In the genomic region with DNA sequence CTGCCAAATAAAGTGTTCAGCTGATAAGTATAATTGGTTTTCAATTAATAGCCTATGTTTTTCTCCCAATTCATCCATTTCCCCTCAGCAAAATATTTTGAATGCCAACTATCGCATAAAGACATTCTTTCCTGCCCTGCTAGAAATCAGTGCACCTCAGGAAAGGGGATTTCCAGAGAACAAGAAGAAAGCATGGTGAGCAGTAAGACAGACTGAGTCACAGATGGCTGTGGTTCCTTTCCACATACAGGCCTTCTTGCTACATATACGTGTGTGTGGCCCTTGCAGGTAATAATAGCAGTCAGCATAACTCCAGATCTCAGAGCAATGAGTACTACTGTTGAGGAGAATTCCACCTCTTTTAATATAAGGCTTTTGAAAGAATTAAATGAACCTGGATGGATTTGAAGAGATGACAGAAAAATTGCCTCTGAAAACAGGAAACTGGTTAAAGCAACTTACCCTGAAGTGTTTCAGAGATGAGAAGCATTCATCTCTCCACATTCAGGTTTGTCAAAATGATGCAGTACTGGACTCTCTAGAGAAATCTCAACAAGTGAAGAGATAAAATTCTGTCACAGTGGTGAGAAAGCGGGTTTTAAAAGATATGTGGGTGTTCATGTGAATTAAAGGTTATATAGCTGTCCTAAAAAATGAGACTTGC, we compare ENCODE assay signal across 10 cellular contexts. TPM values are rescaled to one million over a fixed set of nuclear protein-coding genes. Genes with fewer than 3 reads are reported as not detected.
DNase-seq lines count a peak whose midpoint lies in the region; ATAC-seq and TF ChIP-seq lines count a peak whose summit lies in the region.
"Had no signal": no experiment of that assay in that cellular context is flagged by ENCODE, and none has a peak within 500 bp of the region (broad histone marks: within the 10 kb centered on the region; RNA-seq: fewer than 3 reads in every experiment).

No MANE protein-coding gene starts in this region.

- no peak overlapping the region for H3K27ac Mint-ChIP-seq in activated T-helper 1 cell treated with anti-CD3 and anti-CD28 coated beads, Interleukin-12 subunit alpha, Interleukin-12 subunit beta, Interleukin-2, Interleukin-4 antibody, amounts not matched to agents 30 ng/mL and 10 ng/mL and 1 ng/mL, durations not matched to agents 14 hours and 24 hours and 36 hours
- no peak overlapping the region for H3K27ac Mint-ChIP-seq in activated CD4-positive, alpha-beta T cell treated with anti-CD3 and anti-CD28 coated beads, Interleukin-2, amount 10 ng/mL, durations not matched to agents 24 days and 14 days
- H3K27ac Mint-ChIP-seq: memory B cell had no signal

- H3K4me1 Mint-ChIP-seq in activated T-helper 1 cell treated with anti-CD3 and anti-CD28 coated beads, Interleukin-12 subunit alpha, Interleukin-12 subunit beta, Interleukin-2, Interleukin-4 antibody, amounts not matched to agents 30 ng/mL and 10 ng/mL and 1 ng/mL, durations not matched to agents 14 hours and 24 hours and 36 hours (ENCODE audit: low read depth), result no peaks in the 10 kb centered on the region
- H3K4me1 Mint-ChIP-seq in activated CD4-positive, alpha-beta T cell treated with anti-CD3 and anti-CD28 coated beads, Interleukin-2, amount 10 ng/mL, durations not matched to agents 24 days and 14 days, result no peaks in the 10 kb centered on the region
- H3K4me1 Mint-ChIP-seq: memory B cell had no signal

- H3K36me3 Mint-ChIP-seq in activated T-helper 1 cell treated with anti-CD3 and anti-CD28 coated beads, Interleukin-12 subunit alpha, Interleukin-12 subunit beta, Interleukin-2, Interleukin-4 antibody, amounts not matched to agents 30 ng/mL and 10 ng/mL and 1 ng/mL, durations not matched to agents 14 hours and 24 hours and 36 hours (ENCODE audit: low read depth), result no peaks in the 10 kb centered on the region
- H3K36me3 Mint-ChIP-seq in activated CD4-positive, alpha-beta T cell treated with anti-CD3 and anti-CD28 coated beads, Interleukin-2, amount 10 ng/mL, durations not matched to agents 24 days and 14 days (ENCODE audit: low read depth), result no peaks in the 10 kb centered on the region
- H3K36me3 Mint-ChIP-seq: memory B cell had no signal

- ATAC-seq in HG03432 (IDR thresholded peaks at IDR 0.05; ENCODE audit: unreplicated experiment) (peak; percentile 74), GM19035 (IDR thresholded peaks at IDR 0.05; ENCODE audit: unreplicated experiment) (no peak)

- DNase-seq in AG10803 (ENCODE audit: low read depth) (peak; percentile 68), astrocyte of the hippocampus (ENCODE audit: low read depth, low spot score) (peak; percentile 85), kidney epithelial cell (ENCODE audit: low read depth) (peak; percentile 89), NCI-H1048 (lab: John Stamatoyannopoulos, UW) (no peak)
- DNase-seq in activated T-helper 1 cell treated with anti-CD3 and anti-CD28 coated beads, Interleukin-12 subunit alpha, Interleukin-12 subunit beta, Interleukin-2, Interleukin-4 antibody, amounts not matched to agents 30 ng/mL and 10 ng/mL and 1 ng/mL, durations not matched to agents 14 hours and 24 hours and 36 hours (ENCODE audit: low spot score), result no peak
- DNase-seq in activated CD4-positive, alpha-beta T cell treated with anti-CD3 and anti-CD28 coated beads, Interleukin-2, amount 10 ng/mL, durations not matched to agents 24 days and 14 days, result no peak
- DNase-seq: stimulated activated naive CD4-positive, alpha-beta T cell treated with Interleukin-2 at 50 U/mL for 16 hours had no signal

- no peaks in the 10 kb centered on the region for H3K27me3 ChIP-seq in kidney epithelial cell (ENCODE audit: control insufficient read depth, insufficient read depth, low read length)

- H3K4me3 ChIP-seq in AG10803 (ENCODE audit: low read length) (no peak overlapping the region), kidney epithelial cell (ENCODE audit: low read depth, low read length) (no peak overlapping the region)

- no peaks in the 10 kb centered on the region for H3K36me3 ChIP-seq in kidney epithelial cell (ENCODE audit: control insufficient read depth, insufficient read depth, low read length)

- H3K27me3 Mint-ChIP-seq in activated T-helper 1 cell treated with anti-CD3 and anti-CD28 coated beads, Interleukin-12 subunit alpha, Interleukin-12 subunit beta, Interleukin-2, Interleukin-4 antibody, amounts not matched to agents 30 ng/mL and 10 ng/mL and 1 ng/mL, durations not matched to agents 14 hours and 24 hours and 36 hours (ENCODE audit: insufficient read depth), result peaks cover 4% of the 10 kb centered on the region
- H3K27me3 Mint-ChIP-seq in activated CD4-positive, alpha-beta T cell treated with anti-CD3 and anti-CD28 coated beads, Interleukin-2, amount 10 ng/mL, durations not matched to agents 24 days and 14 days, result no peaks in the 10 kb centered on the region

- TF ChIP-seq CTCF in AG10803 (conservative IDR thresholded peaks at IDR 0.05; ENCODE audit: low read length) (no peak), kidney epithelial cell (IDR thresholded peaks at IDR 0.05; ENCODE audit: insufficient read depth, low read length, poor library complexity, severe bottlenecking) (no peak)

- no peak overlapping the region for H3K4me3 Mint-ChIP-seq in activated T-helper 1 cell treated with anti-CD3 and anti-CD28 coated beads, Interleukin-12 subunit alpha, Interleukin-12 subunit beta, Interleukin-2, Interleukin-4 antibody, amounts not matched to agents 30 ng/mL and 10 ng/mL and 1 ng/mL, durations not matched to agents 14 hours and 24 hours and 36 hours
- H3K4me3 Mint-ChIP-seq in activated CD4-positive, alpha-beta T cell treated with anti-CD3 and anti-CD28 coated beads, Interleukin-2, amount 10 ng/mL, durations not matched to agents 24 days and 14 days, result no peak overlapping the region
- H3K4me3 Mint-ChIP-seq: memory B cell had no signal

- H3K9me3 Mint-ChIP-seq in activated T-helper 1 cell treated with anti-CD3 and anti-CD28 coated beads, Interleukin-12 subunit alpha, Interleukin-12 subunit beta, Interleukin-2, Interleukin-4 antibody, amounts not matched to agents 30 ng/mL and 10 ng/mL and 1 ng/mL, durations not matched to agents 14 hours and 24 hours and 36 hours, result no peaks in the 10 kb centered on the region
- no peaks in the 10 kb centered on the region for H3K9me3 Mint-ChIP-seq in activated CD4-positive, alpha-beta T cell treated with anti-CD3 and anti-CD28 coated beads, Interleukin-2, amount 10 ng/mL, durations not matched to agents 24 days and 14 days
- H3K9me3 Mint-ChIP-seq: memory B cell had no signal

- intact Hi-C loops in activated T-helper 1 cell treated with anti-CD3 and anti-CD28 coated beads, Interleukin-12 subunit alpha, Interleukin-12 subunit beta, Interleukin-2, Interleukin-4 antibody, amounts not matched to agents 30 ng/mL and 10 ng/mL and 1 ng/mL, durations not matched to agents 14 hours and 24 hours and 36 hours (cut with micrococcal nuclease), result no loop called here
- intact Hi-C loops in activated CD4-positive, alpha-beta T cell treated with anti-CD3 and anti-CD28 coated beads, Interleukin-2, amount 10 ng/mL, durations not matched to agents 24 days and 14 days (cut with micrococcal nuclease), result no loop called here

RNA-seq across cellular contexts. Expression of gene GASK1B, which starts 13.6 kb away (rescaled TPM):
- total RNA-seq in kidney epithelial cell, result 1.8 and 2.6 TPM in 2 replicates
- not detected in 2 replicates for total RNA-seq in activated T-helper 1 cell treated with anti-CD3 and anti-CD28 coated beads, Interleukin-12 subunit alpha, Interleukin-12 subunit beta, Interleukin-2, Interleukin-4 antibody, amounts not matched to agents 30 ng/mL and 10 ng/mL and 1 ng/mL, durations not matched to agents 14 hours and 24 hours and 36 hours
- total RNA-seq in activated CD4-positive, alpha-beta T cell treated with anti-CD3 and anti-CD28 coated beads, Interleukin-2, amount 10 ng/mL, durations not matched to agents 24 days and 14 days, result not detected in 2 replicates

RNA-seq across cellular contexts. Expression of gene TMEM144, which starts 51.1 kb away (rescaled TPM):
- total RNA-seq in kidney epithelial cell, result 8.4 and 12.2 TPM in 2 replicates
- total RNA-seq in activated T-helper 1 cell treated with anti-CD3 and anti-CD28 coated beads, Interleukin-12 subunit alpha, Interleukin-12 subunit beta, Interleukin-2, Interleukin-4 antibody, amounts not matched to agents 30 ng/mL and 10 ng/mL and 1 ng/mL, durations not matched to agents 14 hours and 24 hours and 36 hours, result not detected in 2 replicates
- total RNA-seq in activated CD4-positive, alpha-beta T cell treated with anti-CD3 and anti-CD28 coated beads, Interleukin-2, amount 10 ng/mL, durations not matched to agents 24 days and 14 days, result not detected in 2 replicates

Comparison
In these comparisons a context has a peak if more than half of its experiments do, and no peak if none do; other contexts are left out.
1. DNase-seq: peak in AG10803 (single experiment), astrocyte of the hippocampus (single experiment) and kidney epithelial cell (single experiment); none in activated T-helper 1 cell treated with anti-CD3 and anti-CD28 coated beads, Interleukin-12 subunit alpha, Interleukin-12 subunit beta, Interleukin-2, Interleukin-4 antibody, amounts not matched to agents 30 ng/mL and 10 ng/mL and 1 ng/mL, durations not matched to agents 14 hours and 24 hours and 36 hours (single experiment), NCI-H1048 (single experiment) and activated CD4-positive, alpha-beta T cell treated with anti-CD3 and anti-CD28 coated beads, Interleukin-2, amount 10 ng/mL, durations not matched to agents 24 days and 14 days (single experiment).